Comparison of ENCODE assay signal across 22 cellular contexts in the genomic region with DNA sequence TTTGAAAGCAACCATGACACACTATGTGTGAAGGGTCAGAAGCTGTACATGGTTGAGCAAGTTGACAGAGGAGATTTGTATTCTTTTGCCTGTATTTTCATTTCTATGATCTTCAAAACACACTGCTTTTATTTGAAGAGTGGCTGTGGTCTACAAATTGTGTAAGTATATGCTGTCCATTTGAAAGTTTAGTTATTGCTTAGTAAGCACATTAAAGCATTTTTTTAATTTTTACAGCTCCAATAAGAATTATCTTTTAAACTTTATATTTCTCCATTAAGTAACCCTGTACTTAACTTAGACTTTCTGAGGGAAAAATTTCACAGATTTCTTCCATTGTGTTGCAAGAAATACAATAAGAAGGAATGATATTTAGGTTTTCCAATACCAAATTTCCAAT.
"Had no signal": no experiment of that assay in that cellular context is flagged by ENCODE, and none has a peak within 500 bp of the region (broad histone marks: within the 10 kb centered on the region; RNA-seq: fewer than 3 reads in every experiment).

No MANE protein-coding gene starts in this region.

- H3K4me2 ChIP-seq: SK-N-SH had no signal

- H3K9ac ChIP-seq: SK-N-SH had no signal

- H3K9me2 ChIP-seq: SK-N-SH had no signal

- DNase-seq: KBM-7, MV-4-11, NCI-H1092, NCI-H1105 treated with DMSO at 0.1 percent for 48 hours, NCI-H1417 treated with DMSO at 0.1 percent for 48 hours, NCI-H187, NCI-H2029, NCI-H2081 treated with DMSO at 0.1 percent for 48 hours, NCI-H2171, NCI-H226, NCI-H446, NCI-H510A, NCI-H524 treated with DMSO at 0.1 percent for 48 hours, NCI-H69, NCI-H774, SHP77, SK-N-SH, SW 1271, T-cell had no signal

- ATAC-seq: HepG2, Panc1, T-cell had no signal

- H3K27ac ChIP-seq: RWPE1 had no signal
